8 cellular contexts compared by ENCODE assay signal in the genomic region with DNA sequence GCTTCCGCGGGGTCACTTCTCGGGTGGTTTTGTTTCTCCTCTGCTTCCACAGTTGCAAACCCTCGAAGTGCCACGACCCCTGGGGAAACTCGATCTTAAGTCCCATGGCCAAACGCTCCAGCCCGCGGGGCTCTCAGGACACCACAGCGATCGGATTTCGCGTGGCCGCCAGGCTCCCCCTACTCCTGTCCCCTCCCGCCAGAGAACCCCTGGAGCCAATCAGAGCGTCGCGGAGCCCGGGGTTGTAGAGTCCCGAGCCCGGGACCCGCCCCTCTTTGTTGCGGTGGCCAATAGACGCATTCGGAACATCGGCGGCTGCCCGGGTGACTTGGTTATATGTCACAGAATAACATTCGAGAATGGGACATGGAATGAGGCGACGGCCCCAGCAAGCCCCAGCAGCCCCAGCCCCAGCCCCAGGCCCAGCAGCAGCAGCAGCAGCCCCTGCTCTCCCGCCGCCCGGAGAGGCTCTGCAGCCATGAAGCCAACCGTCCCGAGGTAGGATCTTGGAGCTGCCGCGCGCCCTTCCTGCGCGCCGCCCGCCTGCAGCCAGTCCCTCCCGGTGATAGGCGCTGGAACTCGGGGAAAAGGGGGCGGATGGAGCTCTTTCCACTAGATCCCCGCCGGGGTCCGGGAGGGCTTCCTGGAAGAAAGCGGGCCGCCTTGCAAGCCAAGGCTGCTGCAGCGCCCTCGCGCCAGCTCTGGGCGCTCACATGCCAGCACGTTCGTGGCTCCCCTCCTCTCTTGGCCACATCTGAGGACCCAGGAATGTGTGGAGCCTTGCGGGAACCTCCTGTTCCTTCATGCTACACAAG. TPM values are rescaled to one million over a fixed set of nuclear protein-coding genes. Genes with fewer than 3 reads are reported as not detected.
A peak's percentile ranks its signal among the peaks of the same experiment; 100 is the strongest.
DNase-seq lines count a peak whose midpoint lies in the region; ATAC-seq and TF ChIP-seq lines count a peak whose summit lies in the region.

A gene (plus strand): TSS at position 299 of the 815 bp plus-strand sequence. CDS start 1,002 bp downstream, outside the sequence.

- peaks cover 4 to 21% (median 13%) of the 10 kb centered on the region in 3 donors for H3K4me1 Mint-ChIP-seq in T-cell

- no peaks in the 10 kb centered on the region for H3K9me3 Mint-ChIP-seq in T-cell

- no peaks in the 10 kb centered on the region for H3K4me1 ChIP-seq in HEK293 (ENCODE audit: control insufficient read depth, insufficient read depth, low read length)

- POLR2A ChIA-PET in HEK293 (lab: Yijun Ruan, JAX) (interaction anchor here (0.8 to 1.2 kb wide), 6 partner anchors 17 to 92 kb away, joined by 3 to 6 read pairs (median 4); a partner anchor contains a TSS), T-cell (lab: Charles Lee) (no interaction called here)

- H3K9me3 ChIP-seq in HEK293 (ENCODE audit: control insufficient read depth, insufficient read depth, low read depth, low read length): no peaks in the 10 kb centered on the region

- no peak for DNase-seq in GM12864 (ENCODE audit: low read depth)
- DNase-seq in NCI-H1048 (lab: John Stamatoyannopoulos, UW): peak; percentile 94
- peak in 32 of 34 experiments; percentile 6 to 54 (median 28) for DNase-seq in T-cell
- peak; percentile 93 for DNase-seq in astrocyte of the hippocampus (ENCODE audit: low read depth, low spot score)
- DNase-seq in iPS DF 4.7 (ENCODE audit: extremely low read depth, low spot score): peak; percentile 51
- peak; percentile 85 for DNase-seq in sciatic nerve (ENCODE audit: low spot score)
- no peak for DNase-seq in NCI-H226

- H3K27me3 Mint-ChIP-seq in T-cell: peaks cover 29 to 54% of the 10 kb centered on the region in 2 donors

- ATAC-seq in T-cell (replicated peaks in 1 of 4) (peak; percentile 81 to 99 (median 85)), sciatic nerve (peak; percentile 98)

- peak within 1 kb of the TSS; percentile 28; the same call in 1 of the 2 replicates for H3K27ac ChIP-seq in HEK293 (ENCODE audit: extremely low read depth, low read depth, low read length)

- peak within 1 kb of the TSS; percentile 67 to 80 (median 78) for H3K4me3 Mint-ChIP-seq in T-cell

- H3K36me3 Mint-ChIP-seq in T-cell: no peaks in the 10 kb centered on the region

- TF ChIP-seq CTCF in GM12864 (IDR thresholded peaks at IDR 0.05; ENCODE audit: low read depth, low read length, missing control alignments) (peak; percentile 10), HEK293 (tag by site-specific recombination; IDR thresholded peaks at IDR 0.05) (peak; percentile 62)

- H3K36me3 ChIP-seq in HEK293 (ENCODE audit: control insufficient read depth in 2 of 2, insufficient read depth in 1 of 2, low read length in 2 of 2): no peaks in the 10 kb centered on the region

- intact Hi-C loops in sciatic nerve (cut with DNase I): no loop called here

- no peak within 1 kb of the TSS for H3K27ac Mint-ChIP-seq in T-cell

- CTCF ChIA-PET in HEK293 (lab: Yijun Ruan, JAX) (interaction anchor here (0.9 to 1.2 kb wide), 2 partner anchors 17 to 44 kb away, joined by 4 to 6 read pairs; no protein-coding TSS in a partner anchor), T-cell (lab: Charles Lee) (no interaction called here)

- H3K4me3 ChIP-seq in GM12864 (ENCODE audit: low read depth, low read length) (peak within 1 kb of the TSS; percentile 72), HEK293 (ENCODE audit: low read depth, low read length) (peak within 1 kb of the TSS; percentile 49)

TF ChIP-seq in HEK293, 187 proteins besides CTCF, POLR2A, EP300 and RAD21 (continues in another document):
- TF ChIP-seq, protein P1, sequence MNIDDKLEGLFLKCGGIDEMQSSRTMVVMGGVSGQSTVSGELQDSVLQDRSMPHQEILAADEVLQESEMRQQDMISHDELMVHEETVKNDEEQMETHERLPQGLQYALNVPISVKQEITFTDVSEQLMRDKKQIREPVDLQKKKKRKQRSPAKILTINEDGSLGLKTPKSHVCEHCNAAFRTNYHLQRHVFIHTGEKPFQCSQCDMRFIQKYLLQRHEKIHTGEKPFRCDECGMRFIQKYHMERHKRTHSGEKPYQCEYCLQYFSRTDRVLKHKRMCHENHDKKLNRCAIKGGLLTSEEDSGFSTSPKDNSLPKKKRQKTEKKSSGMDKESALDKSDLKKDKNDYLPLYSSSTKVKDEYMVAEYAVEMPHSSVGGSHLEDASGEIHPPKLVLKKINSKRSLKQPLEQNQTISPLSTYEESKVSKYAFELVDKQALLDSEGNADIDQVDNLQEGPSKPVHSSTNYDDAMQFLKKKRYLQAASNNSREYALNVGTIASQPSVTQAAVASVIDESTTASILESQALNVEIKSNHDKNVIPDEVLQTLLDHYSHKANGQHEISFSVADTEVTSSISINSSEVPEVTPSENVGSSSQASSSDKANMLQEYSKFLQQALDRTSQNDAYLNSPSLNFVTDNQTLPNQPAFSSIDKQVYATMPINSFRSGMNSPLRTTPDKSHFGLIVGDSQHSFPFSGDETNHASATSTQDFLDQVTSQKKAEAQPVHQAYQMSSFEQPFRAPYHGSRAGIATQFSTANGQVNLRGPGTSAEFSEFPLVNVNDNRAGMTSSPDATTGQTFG (tag by site-specific recombination; IDR thresholded peaks at IDR 0.05; ENCODE audit: borderline replicate concordance): no peak
- TF ChIP-seq ZNF274 (IDR thresholded peaks at IDR 0.05; ENCODE audit: low read length) (no peak), ZNF274 (tag by site-specific recombination; IDR thresholded peaks at IDR 0.05; ENCODE audit: borderline replicate concordance) (no peak), ZNF391 (tag by site-specific recombination; IDR thresholded peaks at IDR 0.05; ENCODE audit: borderline replicate concordance, low read depth) (no peak), SCRT2 (tag by site-specific recombination; IDR thresholded peaks at IDR 0.05) (no peak), ZFP69B (tag by site-specific recombination; IDR thresholded peaks at IDR 0.05) (no peak), KLF10 (tag by site-specific recombination; IDR thresholded peaks at IDR 0.05) (no peak), ZNF776 (tag by site-specific recombination; IDR thresholded peaks at IDR 0.05; ENCODE audit: borderline replicate concordance) (no peak), WT1 (tag by site-specific recombination; IDR thresholded peaks at IDR 0.05) (0 out of 2 replicates have a peak, but pooled peaks have one; percentile 10), ZNF658 (tag by site-specific recombination; IDR thresholded peaks at IDR 0.05) (no peak), TRIM28 (IDR thresholded peaks at IDR 0.05; ENCODE audit: borderline replicate concordance, low read length) (no peak), FEZF1 (tag by site-specific recombination; IDR thresholded peaks at IDR 0.05) (no peak), ZNF585B (tag by site-specific recombination; IDR thresholded peaks at IDR 0.05) (no peak), ZNF521 (tag by site-specific recombination; IDR thresholded peaks at IDR 0.05) (no peak)
- TF ChIP-seq, protein P2, sequence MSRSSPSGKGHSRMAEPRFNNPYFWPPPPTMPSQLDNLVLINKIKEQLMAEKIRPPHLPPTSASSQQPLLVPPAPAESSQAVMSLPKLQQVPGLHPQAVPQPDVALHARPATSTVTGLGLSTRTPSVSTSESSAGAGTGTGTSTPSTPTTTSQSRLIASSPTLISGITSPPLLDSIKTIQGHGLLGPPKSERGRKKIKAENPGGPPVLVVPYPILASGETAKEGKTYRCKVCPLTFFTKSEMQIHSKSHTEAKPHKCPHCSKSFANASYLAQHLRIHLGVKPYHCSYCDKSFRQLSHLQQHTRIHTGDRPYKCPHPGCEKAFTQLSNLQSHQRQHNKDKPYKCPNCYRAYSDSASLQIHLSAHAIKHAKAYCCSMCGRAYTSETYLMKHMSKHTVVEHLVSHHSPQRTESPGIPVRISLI (tag by site-specific recombination; IDR thresholded peaks at IDR 0.05): no peak
- TF ChIP-seq, protein P3, sequence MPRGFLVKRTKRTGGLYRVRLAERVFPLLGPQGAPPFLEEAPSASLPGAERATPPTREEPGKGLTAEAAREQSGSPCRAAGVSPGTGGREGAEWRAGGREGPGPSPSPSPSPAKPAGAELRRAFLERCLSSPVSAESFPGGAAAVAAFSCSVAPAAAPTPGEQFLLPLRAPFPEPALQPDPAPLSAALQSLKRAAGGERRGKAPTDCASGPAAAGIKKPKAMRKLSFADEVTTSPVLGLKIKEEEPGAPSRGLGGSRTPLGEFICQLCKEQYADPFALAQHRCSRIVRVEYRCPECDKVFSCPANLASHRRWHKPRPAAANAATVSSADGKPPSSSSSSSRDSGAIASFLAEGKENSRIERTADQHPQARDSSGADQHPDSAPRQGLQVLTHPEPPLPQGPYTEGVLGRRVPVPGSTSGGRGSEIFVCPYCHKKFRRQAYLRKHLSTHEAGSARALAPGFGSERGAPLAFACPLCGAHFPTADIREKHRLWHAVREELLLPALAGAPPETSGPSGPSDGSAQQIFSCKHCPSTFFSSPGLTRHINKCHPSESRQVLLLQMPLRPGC (tag by site-specific recombination; IDR thresholded peaks at IDR 0.05): peak; percentile 49; the same call in 1 of the 2 replicates
- TF ChIP-seq, protein P4, sequence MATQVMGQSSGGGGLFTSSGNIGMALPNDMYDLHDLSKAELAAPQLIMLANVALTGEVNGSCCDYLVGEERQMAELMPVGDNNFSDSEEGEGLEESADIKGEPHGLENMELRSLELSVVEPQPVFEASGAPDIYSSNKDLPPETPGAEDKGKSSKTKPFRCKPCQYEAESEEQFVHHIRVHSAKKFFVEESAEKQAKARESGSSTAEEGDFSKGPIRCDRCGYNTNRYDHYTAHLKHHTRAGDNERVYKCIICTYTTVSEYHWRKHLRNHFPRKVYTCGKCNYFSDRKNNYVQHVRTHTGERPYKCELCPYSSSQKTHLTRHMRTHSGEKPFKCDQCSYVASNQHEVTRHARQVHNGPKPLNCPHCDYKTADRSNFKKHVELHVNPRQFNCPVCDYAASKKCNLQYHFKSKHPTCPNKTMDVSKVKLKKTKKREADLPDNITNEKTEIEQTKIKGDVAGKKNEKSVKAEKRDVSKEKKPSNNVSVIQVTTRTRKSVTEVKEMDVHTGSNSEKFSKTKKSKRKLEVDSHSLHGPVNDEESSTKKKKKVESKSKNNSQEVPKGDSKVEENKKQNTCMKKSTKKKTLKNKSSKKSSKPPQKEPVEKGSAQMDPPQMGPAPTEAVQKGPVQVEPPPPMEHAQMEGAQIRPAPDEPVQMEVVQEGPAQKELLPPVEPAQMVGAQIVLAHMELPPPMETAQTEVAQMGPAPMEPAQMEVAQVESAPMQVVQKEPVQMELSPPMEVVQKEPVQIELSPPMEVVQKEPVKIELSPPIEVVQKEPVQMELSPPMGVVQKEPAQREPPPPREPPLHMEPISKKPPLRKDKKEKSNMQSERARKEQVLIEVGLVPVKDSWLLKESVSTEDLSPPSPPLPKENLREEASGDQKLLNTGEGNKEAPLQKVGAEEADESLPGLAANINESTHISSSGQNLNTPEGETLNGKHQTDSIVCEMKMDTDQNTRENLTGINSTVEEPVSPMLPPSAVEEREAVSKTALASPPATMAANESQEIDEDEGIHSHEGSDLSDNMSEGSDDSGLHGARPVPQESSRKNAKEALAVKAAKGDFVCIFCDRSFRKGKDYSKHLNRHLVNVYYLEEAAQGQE (tag by site-specific recombination; IDR thresholded peaks at IDR 0.05): no peak

RNA-seq across cellular contexts. Expression of the gene that starts here (rescaled TPM):
- total RNA-seq in T-cell (under 1 TPM in 4 of 5 donors, not detected in 1; 0.47 to 0.85 (median 0.53) TPM), sciatic nerve (0.94 TPM)

Comparison
In these comparisons a context has a peak if more than half of its experiments do, and no peak if none do; other contexts are left out.
1. Peak in DNase-seq and ATAC-seq in T-cell; RNA of the gene not detected or under 1 TPM.
2. Peak in DNase-seq and ATAC-seq in sciatic nerve; RNA of the gene not detected or under 1 TPM.
3. DNase-seq: peak in NCI-H1048 (single experiment), astrocyte of the hippocampus (single experiment) and iPS DF 4.7 (single experiment); none in GM12864 (single experiment) and NCI-H226 (single experiment).